ENCODE assay signal across 14 cellular contexts in genomic region chr3:51680196-51680595, GRCh38. TPM values are rescaled to one million over a fixed set of nuclear protein-coding genes. Genes with fewer than 3 reads are reported as not detected.
DNase-seq lines count a peak whose midpoint lies in the region; ATAC-seq and TF ChIP-seq lines count a peak whose summit lies in the region.
"Had no signal": no experiment of that assay in that cellular context is flagged by ENCODE, and none has a peak within 500 bp of the region (broad histone marks: within the 10 kb centered on the region; RNA-seq: fewer than 3 reads in every experiment).

No MANE protein-coding gene starts in this region.

- ATAC-seq in CD8-positive, alpha-beta T cell, result no peak
- no peak for ATAC-seq in natural killer cell treated with Interleukin-12 subunit alpha and Interleukin-12 subunit beta and Interleukin-15 and Interleukin-18, amount 100 ng/mL, for 72 hours
- ATAC-seq: gastrocnemius medialis had no signal

- H3K36me3 ChIP-seq in BLaER1 treated with 17β-estradiol and CSF1 and Interleukin-3, amounts not matched to agents 10 nM and 100 nM, result peaks cover 31 to 83% (median 47%) of the 10 kb centered on the region in 11 experiments
- H3K36me3 ChIP-seq in CD8-positive, alpha-beta T cell (ENCODE audit: insufficient read depth, low read length), result peaks cover 14% of the 10 kb centered on the region
- H3K36me3 ChIP-seq in adipocyte (ENCODE audit: control insufficient read depth, insufficient read depth, low read length, severe bottlenecking), result peaks cover 23% of the 10 kb centered on the region

- CTCF ChIA-PET in CD8-positive, alpha-beta T cell (lab: Charles Lee), result interaction anchor here (0.9 to 8.1 kb wide), 5 partner anchors 10 to 179 kb away, joined by 4 to 163 read pairs (median 49); partner anchors contain the start of genes DCAF1 and TEX264

- POLR2A ChIA-PET in CD8-positive, alpha-beta T cell (lab: Charles Lee), result no interaction called here

- H3K9me3 ChIP-seq in BLaER1 treated with 17β-estradiol and CSF1 and Interleukin-3, amounts not matched to agents 10 nM and 100 nM (replicated peaks in 1 of 11), result no peaks in the 10 kb centered on the region
- H3K9me3 ChIP-seq in CD8-positive, alpha-beta T cell (ENCODE audit: low read length), result no peaks in the 10 kb centered on the region
- no peaks in the 10 kb centered on the region for H3K9me3 ChIP-seq in adipocyte (ENCODE audit: control insufficient read depth, low read length)
- H3K9me3 ChIP-seq: gastrocnemius medialis, SJSA1 had no signal

- H3K4me2 ChIP-seq in BLaER1 treated with 17β-estradiol and CSF1 and Interleukin-3, amounts not matched to agents 10 nM and 100 nM, result peak overlapping the region; percentile 93 to 100 (median 98)

- TF ChIP-seq CTCF in CD8-positive, alpha-beta T cell (IDR thresholded peaks at IDR 0.05), result no peak
- TF ChIP-seq CTCF in chondrocyte (IDR thresholded peaks at IDR 0.05), result no peak

- H3K4me1 ChIP-seq in BLaER1 treated with 17β-estradiol and CSF1 and Interleukin-3, amounts not matched to agents 10 nM and 100 nM, result peaks cover 68 to 100% (median 96%) of the 10 kb centered on the region in 10 experiments
- H3K4me1 ChIP-seq in CD8-positive, alpha-beta T cell (ENCODE audit: insufficient read depth, low read length), result peaks cover 89% of the 10 kb centered on the region
- peaks cover 15% of the 10 kb centered on the region for H3K4me1 ChIP-seq in adipocyte (ENCODE audit: control insufficient read depth, insufficient read depth, low read length)
- H3K4me1 ChIP-seq: SJSA1 had no signal

- peaks cover 90% of the 10 kb centered on the region for H3K4me1 Mint-ChIP-seq in CD8-positive, alpha-beta T cell (ENCODE audit: low read depth)
- peaks cover 67 to 74% of the 10 kb centered on the region in 2 donors for H3K4me1 Mint-ChIP-seq in natural killer cell treated with Interleukin-12 subunit alpha and Interleukin-12 subunit beta and Interleukin-15 and Interleukin-18, amount 100 ng/mL, for 72 hours (ENCODE audit: low read depth in 2 of 2)
- peaks cover 21% of the 10 kb centered on the region for H3K4me1 Mint-ChIP-seq in chondrocyte (ENCODE audit: low read depth)

- H3K9ac ChIP-seq in BLaER1 treated with 17β-estradiol and CSF1 and Interleukin-3, amounts not matched to agents 10 nM and 100 nM, result peak overlapping the region; percentile 66 to 79 (median 74); a peak in 21 of 22 replicates
- H3K9ac ChIP-seq in adipocyte (ENCODE audit: low read length), result peak overlapping the region; percentile 28

- peak overlapping the region in 4 of 10 experiments; percentile 52 to 67 (median 58); a peak in 6 of 20 replicates for H3K4me3 ChIP-seq in BLaER1 treated with 17β-estradiol and CSF1 and Interleukin-3, amounts not matched to agents 10 nM and 100 nM
- H3K4me3 ChIP-seq in CD8-positive, alpha-beta T cell (ENCODE audit: low read depth, low read length), result no peak overlapping the region
- H3K4me3 ChIP-seq in adipocyte (ENCODE audit: low read length), result no peak overlapping the region
- H3K4me3 ChIP-seq: gastrocnemius medialis, SJSA1 had no signal

- H3K27ac ChIP-seq in BLaER1 treated with 17β-estradiol and CSF1 and Interleukin-3, amounts not matched to agents 10 nM and 100 nM, result peak overlapping the region; percentile 45 to 87 (median 83); a peak in 21 of 22 replicates
- H3K27ac ChIP-seq in CD8-positive, alpha-beta T cell (ENCODE audit: low read depth, low read length), result no peak overlapping the region
- H3K27ac ChIP-seq: SJSA1 had no signal

- H3K27me3 Mint-ChIP-seq in CD8-positive, alpha-beta T cell (ENCODE audit: low read depth), result no peaks in the 10 kb centered on the region
- no peaks in the 10 kb centered on the region for H3K27me3 Mint-ChIP-seq in natural killer cell treated with Interleukin-12 subunit alpha and Interleukin-12 subunit beta and Interleukin-15 and Interleukin-18, amount 100 ng/mL, for 72 hours
- H3K27me3 Mint-ChIP-seq in chondrocyte (ENCODE audit: low read depth), result no peaks in the 10 kb centered on the region

- H4K20me1 ChIP-seq in BLaER1 treated with 17β-estradiol and CSF1 and Interleukin-3, amounts not matched to agents 10 nM and 100 nM, result peaks cover 0 to 59% (median 0%) of the 10 kb centered on the region in 11 experiments; a peak in 4 of 22 replicates

- no peaks in the 10 kb centered on the region for H3K9me3 Mint-ChIP-seq in CD8-positive, alpha-beta T cell
- no peaks in the 10 kb centered on the region for H3K9me3 Mint-ChIP-seq in natural killer cell treated with Interleukin-12 subunit alpha and Interleukin-12 subunit beta and Interleukin-15 and Interleukin-18, amount 100 ng/mL, for 72 hours
- no peaks in the 10 kb centered on the region for H3K9me3 Mint-ChIP-seq in chondrocyte (ENCODE audit: low read depth)

- peak overlapping the region; percentile 56 for H3K27ac Mint-ChIP-seq in CD8-positive, alpha-beta T cell
- H3K27ac Mint-ChIP-seq in natural killer cell treated with Interleukin-12 subunit alpha and Interleukin-12 subunit beta and Interleukin-15 and Interleukin-18, amount 100 ng/mL, for 72 hours, result peak overlapping the region; percentile 96 to 98
- no peak overlapping the region for H3K27ac Mint-ChIP-seq in chondrocyte (ENCODE audit: unreplicated experiment)

- intact Hi-C loops in CD8-positive, alpha-beta T cell (cut with DNase I, micrococcal nuclease), result loop anchor here in 1 of 2 experiments (10.0 kb wide), 1 partner anchor 295 kb away; the partner anchor contains the start of genes ABHD14A and ABHD14B

- no peaks in the 10 kb centered on the region for H3K27me3 ChIP-seq in BLaER1 treated with 17β-estradiol and CSF1 and Interleukin-3, amounts not matched to agents 10 nM and 100 nM
- no peaks in the 10 kb centered on the region for H3K27me3 ChIP-seq in CD8-positive, alpha-beta T cell (ENCODE audit: insufficient read depth, low read length)
- H3K27me3 ChIP-seq in adipocyte (replicated peaks; ENCODE audit: control insufficient read depth, insufficient read depth, low read length), result no peaks in the 10 kb centered on the region
- H3K27me3 ChIP-seq: gastrocnemius medialis, SJSA1 had no signal

- no peak overlapping the region for H3K4me3 Mint-ChIP-seq in CD8-positive, alpha-beta T cell
- H3K4me3 Mint-ChIP-seq in natural killer cell treated with Interleukin-12 subunit alpha and Interleukin-12 subunit beta and Interleukin-15 and Interleukin-18, amount 100 ng/mL, for 72 hours, result no peak overlapping the region
- no peak overlapping the region for H3K4me3 Mint-ChIP-seq in chondrocyte (ENCODE audit: unreplicated experiment)

- H3K36me3 Mint-ChIP-seq in CD8-positive, alpha-beta T cell, result peaks cover 52% of the 10 kb centered on the region
- peaks cover 5% of the 10 kb centered on the region for H3K36me3 Mint-ChIP-seq in natural killer cell treated with Interleukin-12 subunit alpha and Interleukin-12 subunit beta and Interleukin-15 and Interleukin-18, amount 100 ng/mL, for 72 hours
- H3K36me3 Mint-ChIP-seq in chondrocyte (ENCODE audit: low read depth), result peaks cover 7% of the 10 kb centered on the region

- DNase-seq in CD8-positive, alpha-beta T cell, result no peak
- no peak for DNase-seq in adipocyte (ENCODE audit: low read depth)
- DNase-seq in natural killer cell treated with Interleukin-12 subunit alpha and Interleukin-12 subunit beta and Interleukin-15 and Interleukin-18, amount 100 ng/mL, for 72 hours (ENCODE audit: low spot score), result no peak
- DNase-seq in EL, result no peak
- DNase-seq in chondrocyte (ENCODE audit: low spot score), result no peak
- no peak for DNase-seq in NCI-H2029 treated with DMSO at 0.1 percent for 48 hours (lab: John Stamatoyannopoulos, UW)
- DNase-seq: gastrocnemius medialis; GDM1; MV-4-11; NCI-H2171 treated with DMSO at 0.1 percent for 48 hours; stimulated activated CD4-positive, alpha-beta T cell treated with anti-CD3 and anti-CD28 coated beads, Interleukin-1b, Interleukin-23, amount 100 ng/mL, for 48 hours had no signal

RNA-seq across cellular contexts. Expression of gene TEX264, which starts 9.1 kb away (rescaled TPM):
- total RNA-seq in CD8-positive, alpha-beta T cell, result 10 to 100 TPM; 18.7 to 21.0 TPM
- total RNA-seq in natural killer cell treated with Interleukin-12 subunit alpha and Interleukin-12 subunit beta and Interleukin-15 and Interleukin-18, amount 100 ng/mL, for 72 hours, result 10 to 100 TPM; 27.0 to 31.9 TPM
- 43.0 to 45.0 TPM (median 45.0 TPM) in 3 replicates for total RNA-seq in chondrocyte

RNA-seq across cellular contexts. Expression of gene GRM2, which starts 26.7 kb away (rescaled TPM):
- total RNA-seq in CD8-positive, alpha-beta T cell, result 1 to 10 TPM; 3.9 to 5.4 TPM
- 1 to 10 TPM in 1 of 2 donors, under 1 TPM in 1; 0.90 to 1.0 TPM for total RNA-seq in natural killer cell treated with Interleukin-12 subunit alpha and Interleukin-12 subunit beta and Interleukin-15 and Interleukin-18, amount 100 ng/mL, for 72 hours
- total RNA-seq in chondrocyte, result 0.10 TPM in 2 of 3 replicates, not detected in the other
- total RNA-seq: pulmonary artery endothelial cell had no signal
